35 cellular contexts compared by ENCODE assay signal in genomic region chr5:88248743-88249540, GRCh38. TPM values are rescaled to one million over a fixed set of nuclear protein-coding genes. Genes with fewer than 3 reads are reported as not detected.
DNase-seq lines count a peak whose midpoint lies in the region; ATAC-seq, FAIRE-seq and TF ChIP-seq lines count a peak whose summit lies in the region.
"Had no signal": no experiment of that assay in that cellular context is flagged by ENCODE, and none has a peak within 500 bp of the region (broad histone marks: within the 10 kb centered on the region; RNA-seq: fewer than 3 reads in every experiment).

No MANE protein-coding gene starts in this region.

- no peaks in the 10 kb centered on the region for H3K9me3 ChIP-seq in T-helper 17 cell (ENCODE audit: control insufficient read depth, low read length, poor library complexity, severe bottlenecking)
- no peaks in the 10 kb centered on the region for H3K9me3 ChIP-seq in K562 (replicated peaks; ENCODE audit: control insufficient read depth, insufficient read depth, low read depth, low read length)
- H3K9me3 ChIP-seq: esophagus squamous epithelium, SJCRH30, spleen had no signal

- H3K9me1 ChIP-seq in K562 (ENCODE audit: control insufficient read depth, insufficient read depth, low read length): no peaks in the 10 kb centered on the region

- H3K27ac Mint-ChIP-seq in stimulated activated naive CD8-positive, alpha-beta T cell treated with anti-CD3 and anti-CD28 coated beads, Interleukin-15, amount 100 ng/mL, for 72 hours: no peak overlapping the region
- peak overlapping the region; percentile 51 for H3K27ac Mint-ChIP-seq in T-helper 17 cell
- H3K27ac Mint-ChIP-seq: dendritic cell treated with granulocyte-macrophage colony-stimulating factor and Interleukin-4, amounts not matched to agents 40 ng/mL and 50 ng/mL, for 4 days; IgD-negative memory B cell; type B pancreatic cell had no signal

- H3K4me3 Mint-ChIP-seq in stimulated activated naive CD8-positive, alpha-beta T cell treated with anti-CD3 and anti-CD28 coated beads, Interleukin-15, amount 100 ng/mL, for 72 hours: peak overlapping the region in 1 of 2 donors; percentile 15
- H3K4me3 Mint-ChIP-seq in T-helper 17 cell: no peak overlapping the region
- H3K4me3 Mint-ChIP-seq: brain; dendritic cell treated with granulocyte-macrophage colony-stimulating factor and Interleukin-4, amounts not matched to agents 40 ng/mL and 50 ng/mL, for 4 days; IgD-negative memory B cell; type B pancreatic cell had no signal

- no peak overlapping the region for H3K27ac ChIP-seq in K562 (ENCODE audit: extremely low read depth, low read depth, low read length)
- H3K27ac ChIP-seq: esophagus squamous epithelium, foreskin keratinocyte, SJCRH30, spleen, WERI-Rb-1 had no signal

- TF ChIP-seq POLR2A in K562 (conservative IDR thresholded peaks at IDR 0.05): no peak

- peaks cover 2% of the 10 kb centered on the region for H3K36me3 Mint-ChIP-seq in T-helper 17 cell (ENCODE audit: low read depth)

- WGBS in K562 (ENCODE audit: insufficient coverage, low coverage, missing lambda C conversion rate): 100% methylated on average over 2 of the region's 2 CpGs

- CTCF ChIA-PET in K562 (lab: Yijun Ruan, JAX; ENCODE audit: low intra/inter-chr PET ratio): no interaction called here

- no peaks in the 10 kb centered on the region for H3K27me3 Mint-ChIP-seq in stimulated activated naive CD8-positive, alpha-beta T cell treated with anti-CD3 and anti-CD28 coated beads, Interleukin-15, amount 100 ng/mL, for 72 hours
- H3K27me3 Mint-ChIP-seq in T-helper 17 cell: no peaks in the 10 kb centered on the region
- H3K27me3 Mint-ChIP-seq: brain; CD8-positive, alpha-beta memory T cell; dendritic cell treated with granulocyte-macrophage colony-stimulating factor and Interleukin-4, amounts not matched to agents 40 ng/mL and 50 ng/mL, for 4 days; IgD-negative memory B cell; type B pancreatic cell had no signal

- H3K9ac ChIP-seq in K562 (ENCODE audit: insufficient read depth in 1 of 2, low read depth in 2 of 2, low read length in 2 of 2): no peak overlapping the region

- ATAC-seq in stimulated activated naive CD8-positive, alpha-beta T cell treated with anti-CD3 and anti-CD28 coated beads, Interleukin-15, Interleukin-2, amounts not matched to agents 100 U/mL and 50 U/mL, for 24 hours: peak; percentile 68
- no peak for ATAC-seq in stimulated activated naive CD8-positive, alpha-beta T cell treated with anti-CD3 and anti-CD28 coated beads, Interleukin-15, amount 100 ng/mL, for 72 hours
- ATAC-seq in T-helper 17 cell (no peak), K562 (no peak), GM21390 (IDR thresholded peaks at IDR 0.05; ENCODE audit: unreplicated experiment) (no peak), GM19351 (IDR thresholded peaks at IDR 0.05; ENCODE audit: unreplicated experiment) (no peak)
- ATAC-seq: foreskin keratinocyte, left ventricle myocardium superior, right cardiac atrium had no signal

- BruUV-seq in K562 (replicated peaks; lab: Mats Ljungman, UMichigan): no TSS peak

- H2AFZ ChIP-seq in K562 (ENCODE audit: low read depth, low read length): no peak overlapping the region

- TF ChIP-seq CTCF in K562 (IDR thresholded peaks at IDR 0.05 in 2 of 3, conservative IDR thresholded peaks at IDR 0.05 in 1 of 3; ENCODE audit: insufficient read depth in 2 of 3, low read depth in 1 of 3, low read length in 3 of 3): no peak

- H3K27me3 ChIP-seq in K562 (ENCODE audit: control insufficient read depth in 2 of 2, insufficient read depth in 2 of 2, low read length in 2 of 2): no peaks in the 10 kb centered on the region
- H3K27me3 ChIP-seq: esophagus squamous epithelium, foreskin keratinocyte, SJCRH30, spleen had no signal

- H3K36me3 ChIP-seq in K562 (ENCODE audit: control insufficient read depth, insufficient read depth, low read length): peaks cover 13% of the 10 kb centered on the region; the same call in 1 of the 3 replicates
- H3K36me3 ChIP-seq: esophagus squamous epithelium, spleen, WERI-Rb-1 had no signal

- peaks cover 27% of the 10 kb centered on the region for H4K20me1 ChIP-seq in K562 (replicated peaks; ENCODE audit: control insufficient read depth, insufficient read depth, low read length)

- POLR2A ChIA-PET in K562 (lab: Yijun Ruan, JAX): interaction anchor here (0.6 to 1.0 kb wide), 2 partner anchors 13 to 1615 kb away, joined by 3 to 4 read pairs; no protein-coding TSS in a partner anchor

- DNase-seq in stimulated activated naive CD8-positive, alpha-beta T cell treated with anti-CD3 and anti-CD28 coated beads, Interleukin-15, Interleukin-2, amounts not matched to agents 100 U/mL and 50 U/mL, for 24 hours: no peak
- no peak for DNase-seq in stimulated activated naive CD8-positive, alpha-beta T cell treated with anti-CD3 and anti-CD28 coated beads, Interleukin-15, amount 100 ng/mL, for 72 hours
- DNase-seq in T-helper 17 cell (no peak), K562 (ENCODE audit: extremely low read depth in 1 of 4, low spot score in 3 of 4) (no peak), epidermal melanocyte (ENCODE audit: insufficient read length, low spot score) (no peak)
- DNase-seq: activated CD4-positive, alpha-beta T cell treated with anti-CD3 and anti-CD28 coated beads, Interleukin-2, amount 50 U/mL, for 4 hours; activated CD8-positive, alpha-beta memory T cell treated with anti-CD3 and anti-CD28 coated beads, Interleukin-2, amount 50 U/mL, for 48 hours; activated gamma-delta T cell treated with Interleukin-2 at 50 U/mL for 16 hours; CD8-positive, alpha-beta memory T cell; DMS 273 treated with DMSO at 0.1 percent for 48 hours; EL; esophagus squamous epithelium; foreskin keratinocyte; head of caudate nucleus; islet precursor cell; left ventricle myocardium superior; NCI-H1048; NCI-H1694; NCI-H446; NCI-H774; posterior cingulate gyrus; right cardiac atrium; RPMI8226; SJCRH30; spleen; stimulated activated CD4-positive, alpha-beta T cell treated with anti-CD3 and anti-CD28 coated beads, Interleukin-2, amount 100 ng/mL, for 24 hours; stimulated activated CD8-positive, alpha-beta memory T cell treated with anti-CD3 and anti-CD28 coated beads, Interleukin-4, amount 100 ng/mL, for 48 hours; SW 1271; WERI-Rb-1 had no signal

- peaks cover 0 to 7% of the 10 kb centered on the region in 2 donors for H3K9me3 Mint-ChIP-seq in stimulated activated naive CD8-positive, alpha-beta T cell treated with anti-CD3 and anti-CD28 coated beads, Interleukin-15, amount 100 ng/mL, for 72 hours
- H3K9me3 Mint-ChIP-seq: CD8-positive, alpha-beta memory T cell; dendritic cell treated with granulocyte-macrophage colony-stimulating factor and Interleukin-4, amounts not matched to agents 40 ng/mL and 50 ng/mL, for 4 days; IgD-negative memory B cell had no signal

- peaks cover 0 to 12% of the 10 kb centered on the region in 2 experiments; a peak in 4 of 5 replicates for H3K4me1 ChIP-seq in K562 (replicated peaks in 1 of 2; ENCODE audit: control insufficient read depth in 2 of 2, insufficient read depth in 2 of 2, low read length in 2 of 2)
- H3K4me1 ChIP-seq: SJCRH30 had no signal

- peaks cover 100% of the 10 kb centered on the region for H3K79me2 ChIP-seq in K562 (ENCODE audit: control insufficient read depth, insufficient read depth, low read length)

- peak; percentile 32 for FAIRE-seq in K562 (lab: Jason Lieb, UNC)

- intact Hi-C loops in K562 (cut with micrococcal nuclease): no loop called here

- H3K4me2 ChIP-seq in K562 (ENCODE audit: insufficient read depth, low read length): no peak overlapping the region

- no peak for TF ChIP-seq RAD21 in K562 (CRISPR knock-in tag; conservative IDR thresholded peaks at IDR 0.05 in 1 of 2, IDR thresholded peaks at IDR 0.05 in 1 of 2)

- in situ Hi-C loops in K562 (cut with MboI): no loop called here

- H3K4me1 Mint-ChIP-seq in stimulated activated naive CD8-positive, alpha-beta T cell treated with anti-CD3 and anti-CD28 coated beads, Interleukin-15, amount 100 ng/mL, for 72 hours: peaks cover 72% of the 10 kb centered on the region
- peaks cover 50% of the 10 kb centered on the region for H3K4me1 Mint-ChIP-seq in T-helper 17 cell

- no peak for TF ChIP-seq EP300 in K562 (IDR thresholded peaks at IDR 0.05; ENCODE audit: low read length)

- H3K4me3 ChIP-seq in K562: no peak overlapping the region
- H3K4me3 ChIP-seq: esophagus squamous epithelium, SJCRH30, spleen had no signal

TF ChIP-seq in K562, 482 proteins besides CTCF, POLR2A, EP300 and RAD21:
- TF ChIP-seq NUFIP1 (IDR thresholded peaks at IDR 0.05; ENCODE audit: partially characterized antibody) (no peak), POU5F1 (IDR thresholded peaks at IDR 0.05; ENCODE audit: borderline replicate concordance, low read depth, low read length, partially characterized antibody) (no peak), ZNF165 (CRISPR knock-in tag; IDR thresholded peaks at IDR 0.05; ENCODE audit: borderline replicate concordance) (no peak), BRF1 (IDR thresholded peaks at IDR 0.05; ENCODE audit: borderline replicate concordance, extremely low read depth, insufficient read length) (no peak), RNF2 (IDR thresholded peaks at IDR 0.05) (no peak)

RNA-seq across cellular contexts. Expression of gene TMEM161B, which starts 19.7 kb away (rescaled TPM):
- 10 to 100 TPM; 17.4 to 26.1 TPM for total RNA-seq in T-helper 17 cell
- 82.5 and 141 TPM in 2 replicates for total RNA-seq in K562 (2011; cell fraction: chromatin; rRNA removed; ENCODE audit: low replicate concordance)
- 57.0 and 72.8 TPM in 2 replicates for total RNA-seq in K562 (2011; cell fraction: nucleolus; rRNA removed)
- 97.9 and 121 TPM in 2 replicates for total RNA-seq in K562 (2011; cell fraction: nucleoplasm; rRNA removed)
- 18.9 and 19.7 TPM in 2 replicates for total RNA-seq in K562 (2014; rRNA removed)
- 48.0 and 59.1 TPM in 2 replicates for total RNA-seq in K562 (2014; rRNA removed; fragmentation: Illumina TruSeq; extraction: Trizol)
- total RNA-seq in K562 (2015; rRNA removed; fragmentation: Illumina TruSeq; extraction: Trizol): 38.1 and 40.6 TPM in 2 replicates
- 32.7 and 33.4 TPM in 2 replicates for total RNA-seq in K562 (2021)
- 48.6 and 57.1 TPM in 2 replicates for polyA plus RNA-seq in K562 (2011; rRNA removed)
- polyA plus RNA-seq in K562 (2011; cell fraction: cytosol; rRNA removed): 6.0 and 18.4 TPM in 2 replicates
- 70.7 and 103 TPM in 2 replicates for polyA plus RNA-seq in K562 (2011; cell fraction: nucleus; rRNA removed)
- polyA plus RNA-seq in K562 (2012): 17.7 and 27.7 TPM in 2 replicates
- 33.3 and 36.8 TPM in 2 replicates for polyA plus RNA-seq in K562 (2014; fragmentation: Illumina TruSeq; extraction: Trizol)
- polyA plus RNA-seq in K562 (2014; fragmentation: Nextera tagmentation; extraction: Ambion mirVana): 10 to 100 TPM; 47.5 to 51.5 TPM
- 31.6 TPM in 2 replicates for polyA plus RNA-seq in K562 (2014; rRNA removed)
- 61.5 and 79.9 TPM in 2 replicates for polyA minus RNA-seq in K562 (2011; rRNA and poly(A)+ RNA removed)
- 15.1 and 17.8 TPM in 2 replicates for polyA minus RNA-seq in K562 (2011; cell fraction: cytosol; rRNA and poly(A)+ RNA removed)
- polyA minus RNA-seq in K562 (2011; cell fraction: nucleus; rRNA and poly(A)+ RNA removed): 117 and 186 TPM in 2 replicates
